In the genomic region with DNA sequence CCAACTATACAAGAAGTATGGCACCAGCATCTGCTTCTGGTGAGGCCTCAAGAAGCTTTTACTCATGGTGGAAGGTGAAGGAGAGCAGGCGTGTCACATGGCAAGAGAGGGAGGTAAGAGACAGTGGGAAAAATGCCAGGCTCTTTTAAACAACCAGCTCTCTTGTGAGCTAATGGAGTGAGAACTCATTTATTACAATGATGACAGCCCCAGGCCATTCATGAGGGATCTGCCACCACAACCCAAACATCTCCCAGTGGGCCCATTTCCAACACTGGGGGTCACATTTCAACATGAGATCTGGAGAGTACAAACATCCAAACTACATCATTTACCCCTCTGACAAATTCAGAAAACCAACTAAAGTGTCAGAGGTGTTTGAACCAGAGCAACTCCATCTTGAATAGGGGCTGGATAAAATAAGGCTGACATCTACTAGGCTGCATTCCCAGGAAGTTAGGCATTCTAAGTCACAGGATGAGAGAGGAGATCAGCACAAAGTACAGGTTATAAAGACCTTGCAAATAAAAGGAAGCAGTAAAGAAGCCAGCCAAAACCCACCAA, we compare ENCODE assay signal across 29 cellular contexts. TPM values are rescaled to one million over a fixed set of nuclear protein-coding genes. Genes with fewer than 3 reads are reported as not detected.
"Had no signal": no experiment of that assay in that cellular context is flagged by ENCODE, and none has a peak within 500 bp of the region (broad histone marks: within the 10 kb centered on the region; RNA-seq: fewer than 3 reads in every experiment).

No MANE protein-coding gene starts in this region.

- H3K4me1 ChIP-seq: left ventricle myocardium inferior, uterus had no signal

- ATAC-seq: naive thymus-derived CD8-positive, alpha-beta T cell; stimulated activated naive B cell treated with anti-CD40 and anti-IgM and Interleukin-4, amounts not matched to agents 10 μg/mL and 1 μg/mL and 100 μg/mL, for 72 hours had no signal

- H3K27ac ChIP-seq: coronary artery, left ventricle myocardium inferior, uterus, WERI-Rb-1 had no signal

- H3K9me3 Mint-ChIP-seq: activated T-cell treated with anti-CD3 and anti-CD28 coated beads, Interleukin-2, amount 50 U/mL, for 24 hours; activated T-helper 2 cell treated with anti-CD3 and anti-CD28 coated beads, Interferon-gamma antibody, Interleukin-2, Interleukin-4, amounts not matched to agents 10 μg/mL and 5 μg/mL and 100 μg/mL, durations not matched to agents 14 hours and 24 hours and 36 hours; endodermal cell; naive thymus-derived CD8-positive, alpha-beta T cell; stimulated activated naive B cell treated with anti-CD40 and anti-IgM and Interleukin-4, amounts not matched to agents 10 μg/mL and 1 μg/mL and 100 μg/mL, for 72 hours had no signal

- H3K36me3 ChIP-seq: left ventricle myocardium inferior, uterus, WERI-Rb-1 had no signal

- H3K4me3 ChIP-seq: coronary artery, left ventricle myocardium inferior, uterus had no signal

- H3K4me1 Mint-ChIP-seq: endodermal cell had no signal

- H3K4me3 Mint-ChIP-seq: activated naive CD8-positive, alpha-beta T cell treated with anti-CD3 and anti-CD28 coated beads, Interleukin-2, amount 10 ng/mL, durations not matched to agents 7 days and 5 days; activated T-cell treated with anti-CD3 and anti-CD28 coated beads, Interleukin-2, amount 50 U/mL, for 24 hours; endodermal cell; naive thymus-derived CD8-positive, alpha-beta T cell; stimulated activated naive B cell treated with anti-CD40 and anti-IgM and Interleukin-4, amounts not matched to agents 10 μg/mL and 1 μg/mL and 100 μg/mL, for 72 hours had no signal

- H3K27ac Mint-ChIP-seq: activated naive CD8-positive, alpha-beta T cell treated with anti-CD3 and anti-CD28 coated beads, Interleukin-2, amount 10 ng/mL, durations not matched to agents 7 days and 5 days; activated T-cell treated with anti-CD3 and anti-CD28 coated beads, Interleukin-2, amount 50 U/mL, for 24 hours; activated T-helper 2 cell treated with anti-CD3 and anti-CD28 coated beads, Interferon-gamma antibody, Interleukin-2, Interleukin-4, amounts not matched to agents 10 μg/mL and 5 μg/mL and 100 μg/mL, durations not matched to agents 14 hours and 24 hours and 36 hours; endodermal cell; naive thymus-derived CD8-positive, alpha-beta T cell; progenitor cell of endocrine pancreas; stimulated activated naive B cell treated with anti-CD40 and anti-IgM and Interleukin-4, amounts not matched to agents 10 μg/mL and 1 μg/mL and 100 μg/mL, for 72 hours had no signal

- H3K36me3 Mint-ChIP-seq: activated naive CD8-positive, alpha-beta T cell treated with anti-CD3 and anti-CD28 coated beads, Interleukin-2, amount 10 ng/mL, durations not matched to agents 7 days and 5 days; naive thymus-derived CD8-positive, alpha-beta T cell; stimulated activated naive B cell treated with anti-CD40 and anti-IgM and Interleukin-4, amounts not matched to agents 10 μg/mL and 1 μg/mL and 100 μg/mL, for 72 hours had no signal

- H3K9me3 ChIP-seq: left ventricle myocardium inferior, uterus had no signal

- DNase-seq: activated CD4-positive, alpha-beta T cell treated with anti-CD3 and anti-CD28 coated beads, Interleukin-2, amount 50 U/mL, for 1 hour; activated CD4-positive, CD25-positive, alpha-beta regulatory T cell treated with anti-CD3 and anti-CD28 coated beads, Interleukin-2, amount 50 U/mL, for 72 hours; activated CD8-positive, alpha-beta memory T cell treated with anti-CD3 and anti-CD28 coated beads for 24 hours; activated CD8-positive, alpha-beta memory T cell treated with anti-CD3 and anti-CD28 coated beads, Interleukin-2, amount 50 U/mL, for 4 hours; activated naive CD4-positive, alpha-beta T cell; activated naive CD8-positive, alpha-beta T cell treated with anti-CD3 and anti-CD28 coated beads, Interleukin-2, amount 10 ng/mL, durations not matched to agents 7 days and 5 days; activated T-cell treated with anti-CD3 and anti-CD28 coated beads, Interleukin-2, amount 50 U/mL, for 24 hours; cerebellar nuclear complex; endodermal cell; hippocampal formation; kidney glomerular epithelial cell; left ventricle myocardium inferior; naive thymus-derived CD8-positive, alpha-beta T cell; retina; stimulated activated CD4-positive, alpha-beta T cell treated with anti-CD3 and anti-CD28 coated beads, Interleukin-2, amount 100 ng/mL, for 48 hours; stimulated activated CD8-positive, alpha-beta memory T cell treated with anti-CD3 and anti-CD28 coated beads, Interleukin-4, amount 100 ng/mL, for 48 hours; stimulated activated naive B cell treated with anti-CD40 and anti-IgM and Interleukin-4, amounts not matched to agents 10 μg/mL and 1 μg/mL and 100 μg/mL, for 72 hours; trophoblast cell; uterus; WERI-Rb-1 had no signal

RNA-seq across cellular contexts. Expression of a gene that starts 2.2 kb away (rescaled TPM):
- total RNA-seq: activated naive CD8-positive, alpha-beta T cell treated with anti-CD3 and anti-CD28 coated beads, Interleukin-2, amount 10 ng/mL, durations not matched to agents 7 days and 5 days; endodermal cell; fibroblast of villous mesenchyme; left ventricle myocardium inferior; naive thymus-derived CD8-positive, alpha-beta T cell; osteoblast had no signal

RNA-seq across cellular contexts. Expression of a gene that starts 23.2 kb away (rescaled TPM):
- total RNA-seq: activated naive CD8-positive, alpha-beta T cell treated with anti-CD3 and anti-CD28 coated beads, Interleukin-2, amount 10 ng/mL, durations not matched to agents 7 days and 5 days; activated T-helper 2 cell treated with anti-CD3 and anti-CD28 coated beads, Interferon-gamma antibody, Interleukin-2, Interleukin-4, amounts not matched to agents 10 μg/mL and 5 μg/mL and 100 μg/mL, durations not matched to agents 14 hours and 24 hours and 36 hours; endodermal cell; fibroblast of villous mesenchyme; glomerular endothelial cell; left ventricle myocardium inferior; lung microvascular endothelial cell; naive thymus-derived CD8-positive, alpha-beta T cell; osteoblast; progenitor cell of endocrine pancreas; T-helper 2 cell treated with Interferon-gamma antibody and Interleukin-4, amounts not matched to agents 100 ng/mL and 5 ng/mL, for 36 hours; temporal lobe; uterus had no signal
